In genomic region chr16:8571061-8571596, GRCh38 we compare ENCODE assay signal across 13 cellular contexts. TPM values are rescaled to one million over a fixed set of nuclear protein-coding genes. Genes with fewer than 3 reads are reported as not detected.
DNase-seq lines count a peak whose midpoint lies in the region; ATAC-seq, FAIRE-seq and TF ChIP-seq lines count a peak whose summit lies in the region.
"Had no signal": no experiment of that assay in that cellular context is flagged by ENCODE, and none has a peak within 500 bp of the region (broad histone marks: within the 10 kb centered on the region; RNA-seq: fewer than 3 reads in every experiment).

No MANE protein-coding gene starts in this region.

- no peak for FAIRE-seq in D721Med (lab: Jason Lieb, UNC)
- no peak for FAIRE-seq in kidney (lab: Jason Lieb, UNC)
- FAIRE-seq: G401.6 had no signal

- TF ChIP-seq CTCF in AG10803 (conservative IDR thresholded peaks at IDR 0.05; ENCODE audit: low read length) (no peak), left lung (IDR thresholded peaks at IDR 0.05) (no peak), D721Med (IDR thresholded peaks at IDR 0.05; ENCODE audit: insufficient read depth, missing control alignments) (no peak), kidney (IDR thresholded peaks at IDR 0.05; ENCODE audit: borderline replicate concordance, extremely low read depth, insufficient read depth) (no peak)

- H3K4me3 ChIP-seq in AG10803 (ENCODE audit: low read length) (no peak overlapping the region), left lung (no peak overlapping the region), kidney (ENCODE audit: low read length in 2 of 2) (no peak overlapping the region)

- intact Hi-C loops in left lung (cut with DNase I) (loop anchor here in 1 of 2 donors (10.0 kb wide), 1 partner anchor 64 kb away; no protein-coding TSS in a partner anchor), kidney (cut with DNase I) (no loop called here)

- H3K9ac ChIP-seq in kidney (ENCODE audit: low read length in 2 of 2), result no peak overlapping the region

- peaks cover 5 to 75% of the 10 kb centered on the region in 2 donors for H3K27me3 ChIP-seq in left lung

- H3K4me1 ChIP-seq in left lung (no peaks in the 10 kb centered on the region), kidney (ENCODE audit: control insufficient read depth in 1 of 2, insufficient read depth in 1 of 2, low read depth in 1 of 2, low read length in 2 of 2) (peaks cover 0 to 4% of the 10 kb centered on the region in 2 donors)

- H3K9me3 ChIP-seq in left lung (no peaks in the 10 kb centered on the region), kidney (ENCODE audit: control insufficient read depth in 1 of 2, low read length in 2 of 2) (no peaks in the 10 kb centered on the region)

- DNase-seq in AG10803 (ENCODE audit: low read depth) (peak; percentile 88), HT-29 (ENCODE audit: low spot score) (peak; percentile 4), astrocyte of the hippocampus (ENCODE audit: low read depth, low spot score) (peak; percentile 77), left lung (no peak), D721Med (ENCODE audit: insufficient read length, low spot score) (no peak), kidney (no peak)
- no peak for DNase-seq in stimulated activated CD4-positive, alpha-beta T cell treated with anti-CD3 and anti-CD28 coated beads, Interleukin-1b, Interleukin-23, amount 100 ng/mL, for 48 hours
- DNase-seq: effector memory CD8-positive, alpha-beta T cell; naive thymus-derived CD8-positive, alpha-beta T cell; NCI-H526 had no signal

- no peak overlapping the region for H3K27ac ChIP-seq in left lung
- H3K27ac ChIP-seq in kidney (ENCODE audit: low read depth in 2 of 2, low read length in 2 of 2), result no peak overlapping the region
- H3K27ac ChIP-seq: HL-60 had no signal

- ATAC-seq in left lung, result peak; percentile 37
- ATAC-seq in HG02885 (IDR thresholded peaks at IDR 0.05; ENCODE audit: poor library complexity, unreplicated experiment), result no peak
- ATAC-seq: effector memory CD8-positive, alpha-beta T cell; naive thymus-derived CD8-positive, alpha-beta T cell had no signal

- no peaks in the 10 kb centered on the region for H3K36me3 ChIP-seq in left lung
- H3K36me3 ChIP-seq in kidney (ENCODE audit: control insufficient read depth in 1 of 2, insufficient read depth in 2 of 2, low read length in 2 of 2), result no peaks in the 10 kb centered on the region

RNA-seq across cellular contexts. Expression of gene TMEM114, which starts 19.2 kb away (rescaled TPM):
- total RNA-seq in HT-29 (2014; rRNA removed; shearing (Covaris generic)), result not detected in 2 replicates
- not detected for total RNA-seq in left lung
- not detected for total RNA-seq in kidney
- polyA plus RNA-seq in kidney (ENCODE audit: insufficient read depth, low read depth, low replicate concordance), result not detected
- total RNA-seq: naive thymus-derived CD8-positive, alpha-beta T cell had no signal
- polyA plus RNA-seq: naive thymus-derived CD8-positive, alpha-beta T cell had no signal

RNA-seq across cellular contexts. Expression of gene METTL22, which starts 50.4 kb away (rescaled TPM):
- total RNA-seq in HT-29 (2014; rRNA removed; shearing (Covaris generic)), result 16.4 and 21.0 TPM in 2 replicates
- total RNA-seq in left lung (10 to 100 TPM; 28.2 to 43.5 TPM), kidney (26.2 TPM)
- 12.0 TPM for polyA plus RNA-seq in kidney (ENCODE audit: insufficient read depth, low read depth, low replicate concordance)

Comparison
In these comparisons a context has a peak if more than half of its experiments do, and no peak if none do; other contexts are left out.
1. DNase-seq: peak in AG10803 (single experiment), HT-29 (single experiment) and astrocyte of the hippocampus (single experiment); none in left lung (0 of 2), D721Med (single experiment), kidney (single experiment) and stimulated activated CD4-positive, alpha-beta T cell treated with anti-CD3 and anti-CD28 coated beads, Interleukin-1b, Interleukin-23, amount 100 ng/mL, for 48 hours (single experiment).